Comparison of ENCODE assay signal across 8 cellular contexts in the genomic region with DNA sequence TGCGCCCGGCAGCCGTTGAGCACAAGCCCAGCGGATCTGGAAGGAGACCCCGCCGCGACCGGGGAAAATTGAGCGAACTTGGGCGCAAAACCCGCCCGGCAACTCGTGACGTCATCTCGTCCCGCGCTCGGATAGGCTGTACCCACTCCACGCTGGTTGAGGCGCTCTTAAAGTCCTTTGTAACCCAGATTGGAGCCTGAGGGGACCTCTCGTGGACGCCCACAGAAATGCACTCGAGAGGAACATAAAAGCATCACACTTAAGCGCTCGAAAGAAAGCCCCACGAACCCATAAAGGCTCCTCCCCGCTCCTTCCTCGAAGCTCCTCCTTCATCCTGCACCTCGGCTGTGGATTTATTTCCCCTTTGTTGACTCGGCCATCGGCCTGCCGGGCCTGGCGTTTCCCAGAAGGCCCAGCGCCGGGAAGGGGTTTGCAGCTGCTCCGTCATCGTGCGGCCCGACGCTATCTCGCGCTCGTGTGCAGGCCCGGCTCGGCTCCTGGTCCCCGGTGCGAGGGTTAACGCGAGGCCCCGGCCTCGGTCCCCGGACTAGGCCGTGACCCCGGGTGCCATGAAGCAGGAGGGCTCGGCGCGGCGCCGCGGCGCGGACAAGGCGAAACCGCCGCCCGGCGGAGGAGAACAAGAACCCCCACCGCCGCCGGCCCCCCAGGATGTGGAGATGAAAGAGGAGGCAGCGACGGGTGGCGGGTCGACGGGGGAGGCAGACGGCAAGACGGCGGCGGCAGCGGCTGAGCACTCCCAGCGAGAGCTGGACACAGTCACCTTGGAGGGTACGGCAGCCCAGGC. TPM values are rescaled to one million over a fixed set of nuclear protein-coding genes. Genes with fewer than 3 reads are reported as not detected.
DNase-seq lines count a peak whose midpoint lies in the region; ATAC-seq and TF ChIP-seq lines count a peak whose summit lies in the region.

A gene (plus strand): TSS at position 406 of the 805 bp plus-strand sequence. CDS start 164 bp downstream, at position 570.

- no peaks in the 10 kb centered on the region; the same call in 1 of the 2 replicates for H4K20me1 ChIP-seq in DOHH2 (ENCODE audit: control insufficient read depth, insufficient read depth, low read depth, low read length)

- H3K4me3 ChIP-seq in DOHH2 (ENCODE audit: low read length), result peak within 1 kb of the TSS; percentile 83
- H3K4me3 ChIP-seq in Peyer's patch, result peak within 1 kb of the TSS; percentile 73 to 95 (median 88)
- H3K4me3 ChIP-seq in esophagus (ENCODE audit: low read depth in 1 of 2, low read length in 2 of 2), result peak within 1 kb of the TSS; percentile 87 to 91
- H3K4me3 ChIP-seq in muscle layer of colon (ENCODE audit: low read depth in 1 of 2, low read length in 2 of 2), result peak within 1 kb of the TSS; percentile 96

- H3K36me3 ChIP-seq in DOHH2 (ENCODE audit: control insufficient read depth, low read length) (peaks cover 42% of the 10 kb centered on the region), KOPT-K1 (ENCODE audit: insufficient read depth, low read length) (peaks cover 27% of the 10 kb centered on the region), Peyer's patch (peaks cover 0 to 16% (median 0%) of the 10 kb centered on the region in 3 donors), esophagus (ENCODE audit: control insufficient read depth in 2 of 2, insufficient read depth in 2 of 2, low read length in 1 of 2) (peaks cover 6 to 13% of the 10 kb centered on the region in 2 donors), muscle layer of colon (ENCODE audit: insufficient read depth, low read length) (peaks cover 15% of the 10 kb centered on the region)

- H3K79me2 ChIP-seq in DOHH2 (ENCODE audit: control insufficient read depth, low read length), result peaks cover 39% of the 10 kb centered on the region

- H3K4me1 ChIP-seq in DOHH2 (ENCODE audit: control insufficient read depth, low read length), result peaks cover 23% of the 10 kb centered on the region
- peaks cover 0 to 17% (median 6%) of the 10 kb centered on the region in 4 donors for H3K4me1 ChIP-seq in Peyer's patch
- no peaks in the 10 kb centered on the region for H3K4me1 ChIP-seq in esophagus (ENCODE audit: control insufficient read depth in 2 of 2, insufficient read depth in 2 of 2, low read length in 1 of 2)
- peaks cover 21% of the 10 kb centered on the region for H3K4me1 ChIP-seq in muscle layer of colon (ENCODE audit: insufficient read depth, low read length)

- H3K27ac ChIP-seq in DOHH2 (ENCODE audit: low read depth, low read length), result peak within 1 kb of the TSS; percentile 55
- peak within 1 kb of the TSS; percentile 83 for H3K27ac ChIP-seq in KOPT-K1 (ENCODE audit: low read depth, low read length, poor library complexity, severe bottlenecking)
- H3K27ac ChIP-seq in Peyer's patch, result peak within 1 kb of the TSS; percentile 87 to 95 (median 92)
- peak within 1 kb of the TSS; percentile 91 to 96 for H3K27ac ChIP-seq in esophagus (ENCODE audit: low read depth in 2 of 2, low read length in 1 of 2)
- peak within 1 kb of the TSS; percentile 93 for H3K27ac ChIP-seq in muscle layer of colon (ENCODE audit: low read depth, low read length)

- H3K9me3 ChIP-seq in DOHH2 (ENCODE audit: control insufficient read depth, insufficient read depth, low read length) (no peaks in the 10 kb centered on the region), KOPT-K1 (ENCODE audit: insufficient read depth, low read length, poor library complexity, severe bottlenecking) (no peaks in the 10 kb centered on the region), Peyer's patch (no peaks in the 10 kb centered on the region), esophagus (ENCODE audit: control insufficient read depth in 2 of 2, insufficient read depth in 1 of 2, low read depth in 1 of 2, low read length in 1 of 2) (no peaks in the 10 kb centered on the region), muscle layer of colon (ENCODE audit: low read length) (no peaks in the 10 kb centered on the region)

- DNase-seq in Peyer's patch, result peak; percentile 98 to 100 (median 98)
- peak; percentile 98 for DNase-seq in activated T-cell treated with anti-CD3 and anti-CD28 coated beads, Interleukin-2, amount 50 U/mL, for 48 hours
- peak; percentile 92 for DNase-seq in stimulated activated CD8-positive, alpha-beta memory T cell treated with anti-CD3 and anti-CD28 coated beads, Interleukin-7, amount 100 ng/mL, for 24 hours (ENCODE audit: low read depth)

- peak; percentile 94 for ATAC-seq in GM21786 (IDR thresholded peaks at IDR 0.05; ENCODE audit: unreplicated experiment)

- H3K9me2 ChIP-seq in DOHH2 (replicated peaks; ENCODE audit: control insufficient read depth, low read length), result no peaks in the 10 kb centered on the region

- peak; percentile 67 for TF ChIP-seq CTCF in DOHH2 (IDR thresholded peaks at IDR 0.05; ENCODE audit: low read depth, low read length, poor library complexity, severe bottlenecking)
- peak; percentile 73 to 98 (median 88) for TF ChIP-seq CTCF in Peyer's patch (IDR thresholded peaks at IDR 0.05)

- peak within 1 kb of the TSS; percentile 70 for H3K9ac ChIP-seq in muscle layer of colon (ENCODE audit: low read length)

- H3F3A ChIP-seq in DOHH2 (ENCODE audit: control insufficient read depth, insufficient read depth), result no peaks in the 10 kb centered on the region

- peak; percentile 82 to 90 for TF ChIP-seq POLR2A in Peyer's patch (IDR thresholded peaks at IDR 0.05)

- 0% methylated on average over 82 of the region's 82 CpGs for WGBS in esophagus, 2 donors

- H3K4me2 ChIP-seq in DOHH2 (ENCODE audit: low read length), result peak within 1 kb of the TSS; percentile 85

- H3K27me3 ChIP-seq in DOHH2 (ENCODE audit: control insufficient read depth, low read length) (peaks cover 4% of the 10 kb centered on the region), Peyer's patch (no peaks in the 10 kb centered on the region), esophagus (ENCODE audit: control insufficient read depth in 1 of 2, insufficient read depth in 2 of 2, low read length in 2 of 2) (no peaks in the 10 kb centered on the region), muscle layer of colon (ENCODE audit: control insufficient read depth in 1 of 2, insufficient read depth in 2 of 2, low read length in 2 of 2) (no peaks in the 10 kb centered on the region)

RNA-seq across cellular contexts. Expression of the gene that starts here (rescaled TPM):
- total RNA-seq in Peyer's patch, result 10 to 100 TPM; 65.2 to 87.9 (median 73.7) TPM
- 10 to 100 TPM; 48.9 to 79.6 TPM for polyA plus RNA-seq in esophagus

Comparison
In these comparisons a context has a peak if more than half of its experiments do, and no peak if none do; other contexts are left out.
1. Peak in every context shown above with its lines: DNase-seq, ATAC-seq, H3K4me3 ChIP-seq and H3K27ac ChIP-seq.